ENCODE assay signal across 8 cellular contexts in the genomic region with DNA sequence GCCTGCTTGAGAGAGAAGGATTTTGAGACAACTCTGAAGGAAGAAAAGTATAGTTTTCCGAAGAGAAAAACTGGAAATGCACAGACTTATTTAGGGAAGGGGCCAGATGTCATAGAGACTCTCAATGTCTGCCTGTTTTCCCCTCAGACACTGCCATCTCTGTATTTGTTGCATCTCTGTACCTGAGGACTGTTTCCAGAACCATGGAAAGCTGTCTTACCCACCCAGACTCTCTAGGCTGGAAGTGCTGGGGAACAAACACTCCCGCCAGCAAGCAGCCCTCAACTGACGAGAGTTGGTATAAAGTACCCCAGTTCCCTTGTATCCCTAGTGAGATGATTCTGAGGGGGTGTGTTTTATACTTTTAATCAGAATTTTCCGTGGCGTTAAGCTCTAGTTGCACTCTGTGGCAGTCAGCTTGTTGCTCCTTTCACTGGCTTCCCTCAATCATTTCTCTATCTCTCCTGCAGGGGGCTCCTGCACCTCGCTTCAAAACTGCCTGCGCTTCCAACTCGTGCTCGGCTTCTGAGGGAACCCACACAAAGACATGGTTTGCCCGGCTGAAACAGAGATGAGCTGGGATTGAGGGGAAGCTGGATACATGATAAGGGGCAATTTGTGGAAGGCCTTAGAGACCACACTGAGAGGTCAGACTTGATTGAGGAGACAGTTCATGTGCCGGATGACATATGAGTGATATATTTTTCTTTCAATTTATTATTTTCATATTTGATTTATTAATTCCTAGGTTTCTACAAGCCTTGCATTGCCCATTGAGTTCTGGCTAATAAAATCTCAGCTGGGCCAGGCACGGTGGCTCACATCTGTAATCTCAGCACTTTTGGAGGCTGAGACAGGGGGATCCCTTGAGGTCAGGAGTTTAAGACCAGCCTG.
DNase-seq lines count a peak whose midpoint lies in the region; ATAC-seq and TF ChIP-seq lines count a peak whose summit lies in the region.

No MANE protein-coding gene starts in this region.

- no peaks in the 10 kb centered on the region for H3K9me3 Mint-ChIP-seq in memory B cell

- ATAC-seq in memory B cell (ENCODE audit: low read depth) = peak; percentile 89
- no peak for ATAC-seq in GM21576 (IDR thresholded peaks at IDR 0.05; ENCODE audit: unreplicated experiment)

- no peak overlapping the region for H3K27ac Mint-ChIP-seq in memory B cell

- peaks cover 5% of the 10 kb centered on the region for H3K27me3 Mint-ChIP-seq in memory B cell

- H3K4me3 Mint-ChIP-seq in memory B cell = peak overlapping the region; percentile 30

- no peaks in the 10 kb centered on the region for H3K36me3 Mint-ChIP-seq in memory B cell

- peaks cover 4% of the 10 kb centered on the region for H3K4me1 Mint-ChIP-seq in memory B cell

- peak; percentile 95 for TF ChIP-seq CTCF in C4-2B (conservative IDR thresholded peaks at IDR 0.05)

- no peak overlapping the region for H3K27ac ChIP-seq in C4-2B

- DNase-seq in HK-2 (ENCODE audit: unreplicated experiment) (peak; percentile 40), NCI-H748 treated with DMSO at 0.1 percent for 48 hours (lab: John Stamatoyannopoulos, UW) (peak; percentile 63), memory B cell (ENCODE audit: low spot score in 2 of 2) (peak; percentile 55 to 61)
- peak; percentile 51 to 60 for DNase-seq in activated CD4-positive, alpha-beta T cell treated with anti-CD3 and anti-CD28 coated beads, Interleukin-2, amount 50 U/mL, for 48 hours
- DNase-seq in effector CD4-positive, alpha-beta T cell = peak; percentile 33
- peak; percentile 6 for DNase-seq in stimulated activated CD8-positive, alpha-beta memory T cell treated with anti-CD3 and anti-CD28 coated beads, Interleukin-15, amount 100 ng/mL, for 1 hour (ENCODE audit: low read depth)

Comparison
In these comparisons a context has a peak if more than half of its experiments do, and no peak if none do; other contexts are left out.
1. DNase-seq: peak in every context shown above with its lines; median percentile 63 in NCI-H748 treated with DMSO at 0.1 percent for 48 hours; 58 in memory B cell; 56 in activated CD4-positive, alpha-beta T cell treated with anti-CD3 and anti-CD28 coated beads, Interleukin-2, amount 50 U/mL, for 48 hours; 40 in HK-2; 33 in effector CD4-positive, alpha-beta T cell; 6 in stimulated activated CD8-positive, alpha-beta memory T cell treated with anti-CD3 and anti-CD28 coated beads, Interleukin-15, amount 100 ng/mL, for 1 hour.